13 cellular contexts compared by ENCODE assay signal in the genomic region with DNA sequence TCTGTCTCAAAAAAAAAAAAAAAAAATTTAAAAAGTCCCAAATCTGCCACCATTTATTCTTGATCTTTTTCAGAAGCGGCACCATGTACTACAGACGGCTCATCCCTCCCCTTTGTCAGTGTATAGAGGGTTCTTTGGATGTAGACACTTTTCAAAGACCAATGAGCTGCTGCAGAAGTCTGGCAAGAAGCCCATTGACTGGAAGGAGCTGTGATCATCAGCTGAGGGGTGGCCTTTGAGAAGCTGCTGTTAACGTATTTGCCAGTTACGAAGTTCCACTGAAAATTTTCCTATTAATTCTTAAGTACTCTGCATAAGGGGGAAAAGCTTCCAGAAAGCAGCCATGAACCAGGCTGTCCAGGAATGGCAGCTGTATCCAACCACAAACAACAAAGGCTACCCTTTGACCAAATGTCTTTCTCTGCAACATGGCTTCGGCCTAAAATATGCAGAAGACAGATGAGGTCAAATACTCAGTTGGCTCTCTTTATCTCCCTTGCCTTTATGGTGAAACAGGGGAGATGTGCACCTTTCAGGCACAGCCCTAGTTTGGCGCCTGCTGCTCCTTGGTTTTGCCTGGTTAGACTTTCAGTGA. TPM values are rescaled to one million over a fixed set of nuclear protein-coding genes. Genes with fewer than 3 reads are reported as not detected.
DNase-seq lines count a peak whose midpoint lies in the region; ATAC-seq, FAIRE-seq and TF ChIP-seq lines count a peak whose summit lies in the region.
"Had no signal": no experiment of that assay in that cellular context is flagged by ENCODE, and none has a peak within 500 bp of the region (broad histone marks: within the 10 kb centered on the region; RNA-seq: fewer than 3 reads in every experiment).

No MANE protein-coding gene starts in this region.

- no peaks in the 10 kb centered on the region for H3K79me1 ChIP-seq in trophoblast cell (ENCODE audit: low read length)

- H3K79me2 ChIP-seq in GM12878 (ENCODE audit: control insufficient read depth, insufficient read depth, low read length) (no peaks in the 10 kb centered on the region), trophoblast cell (ENCODE audit: control insufficient read depth, insufficient read depth, low read length, poor library complexity) (no peaks in the 10 kb centered on the region)

- H3K36me3 ChIP-seq in GM12878 (ENCODE audit: control insufficient read depth in 2 of 2, insufficient read depth in 2 of 2, low read length in 1 of 2) (peaks cover 5 to 18% of the 10 kb centered on the region in 2 experiments), right lobe of liver (peaks cover 0 to 17% (median 4%) of the 10 kb centered on the region in 4 donors), trophoblast cell (ENCODE audit: control insufficient read depth in 1 of 2, insufficient read depth in 2 of 2, low read length in 2 of 2) (peaks cover 13 to 28% of the 10 kb centered on the region in 2 experiments)

- POLR2A ChIA-PET in GM12878 (lab: Charles Lee): no interaction called here

- H3K4me2 ChIP-seq in GM12878 (ENCODE audit: control insufficient read depth, insufficient read depth) (no peak overlapping the region), trophoblast cell (ENCODE audit: low read length) (no peak overlapping the region)

- no peak overlapping the region for H3K18ac ChIP-seq in trophoblast cell (ENCODE audit: low read length)

- TF ChIP-seq EP300 in GM12878 (IDR thresholded peaks at IDR 0.05; ENCODE audit: borderline replicate concordance in 1 of 2, control insufficient read depth in 1 of 2, low read depth in 2 of 2, low read length in 2 of 2): no peak

- intact Hi-C loops in GM12878 (cut with micrococcal nuclease; ENCODE audit: unreplicated experiment) (no loop called here), right lobe of liver (cut with DNase I) (no loop called here)

- no peak for TF ChIP-seq RAD21 in GM12878 (IDR thresholded peaks at IDR 0.05; ENCODE audit: insufficient read depth, low read depth, low read length)

- WGBS in GM12878 (ENCODE audit: insufficient coverage, insufficient replicate concordance, low lambda C conversion rate, missing lambda C conversion rate): 73% methylated on average over 6 of the region's 6 CpGs
- 96% methylated on average over 4 of the region's 6 CpGs for WGBS in right lobe of liver (ENCODE audit: insufficient coverage, low coverage, low lambda C conversion rate, missing lambda C conversion rate)
- WGBS in trophoblast cell (ENCODE audit: extremely low coverage, insufficient coverage, insufficient read length): no CpG with 5 or more reads among the region's 6 CpGs

- no peaks in the 10 kb centered on the region for H4K20me1 ChIP-seq in GM12878 (ENCODE audit: control insufficient read depth, insufficient read depth)

- no peak overlapping the region for H2BK120ac ChIP-seq in trophoblast cell (ENCODE audit: insufficient read depth, low read length, poor library complexity)

- DNase-seq in NCI-H1105 treated with DMSO at 0.1 percent for 48 hours (lab: John Stamatoyannopoulos, UW) (peak; percentile 4), NCI-H1105 (lab: John Stamatoyannopoulos, UW) (no peak), GM12878 (ENCODE audit: low read depth, low spot score) (no peak), right lobe of liver (peak in 1 of 3 donors; percentile 40), superior temporal gyrus (ENCODE audit: extremely low spot score) (peak; percentile 48), trophoblast cell (no peak)
- DNase-seq: activated CD8-positive, alpha-beta memory T cell treated with anti-CD3 and anti-CD28 coated beads, Interleukin-2, amount 50 U/mL, for 48 hours; NCI-H2107 had no signal

- no peak overlapping the region for H2AK5ac ChIP-seq in trophoblast cell (ENCODE audit: low read length)

- TF ChIP-seq CTCF in GM12878 (IDR thresholded peaks at IDR 0.05 in 2 of 3, conservative IDR thresholded peaks at IDR 0.05 in 1 of 3; ENCODE audit: control insufficient read depth in 2 of 3, extremely low read depth in 1 of 3, insufficient read depth in 1 of 3, low read depth in 3 of 3, low read length in 3 of 3) (no peak), right lobe of liver (IDR thresholded peaks at IDR 0.05) (no peak)

- H2BK5ac ChIP-seq in trophoblast cell (ENCODE audit: low read depth, low read length, poor library complexity): no peak overlapping the region

- no peak overlapping the region for H2BK12ac ChIP-seq in trophoblast cell (ENCODE audit: low read length)

- H3K4me1 ChIP-seq in GM12878 (ENCODE audit: control insufficient read depth, insufficient read depth, low read length): no peaks in the 10 kb centered on the region
- H3K4me1 ChIP-seq in right lobe of liver: peaks cover 0 to 38% (median 16%) of the 10 kb centered on the region in 4 donors
- peaks cover 2 to 4% of the 10 kb centered on the region in 2 experiments for H3K4me1 ChIP-seq in trophoblast cell (ENCODE audit: control insufficient read depth in 1 of 2, insufficient read depth in 2 of 2, low read length in 2 of 2)

- SMC1A ChIA-PET in GM12878 (lab: Charles Lee; ENCODE audit: uncharacterized antibody, unreplicated experiment): no interaction called here

- no peak for TF ChIP-seq POLR2A in GM12878 (IDR thresholded peaks at IDR 0.05; ENCODE audit: low read depth, low read length)
- no peak for TF ChIP-seq POLR2A in right lobe of liver (IDR thresholded peaks at IDR 0.05)

- no peak overlapping the region for H3K9ac ChIP-seq in GM12878 (ENCODE audit: control insufficient read depth, insufficient read depth, low read length)
- H3K9ac ChIP-seq in trophoblast cell (ENCODE audit: low read length): no peak overlapping the region

- no peak overlapping the region for H3K23ac ChIP-seq in trophoblast cell (ENCODE audit: low read length)

- no peak overlapping the region for H4K8ac ChIP-seq in trophoblast cell (ENCODE audit: low read depth, low read length)

- H3K4me3 ChIP-seq in GM12878: no peak overlapping the region
- H3K4me3 ChIP-seq in right lobe of liver: no peak overlapping the region
- no peak overlapping the region for H3K4me3 ChIP-seq in trophoblast cell (ENCODE audit: low read depth, low read length)

- no peaks in the 10 kb centered on the region for H3K27me3 ChIP-seq in GM12878 (replicated peaks in 1 of 2; ENCODE audit: control insufficient read depth in 2 of 2, insufficient read depth in 2 of 2, low read length in 1 of 2)
- H3K27me3 ChIP-seq in right lobe of liver: no peaks in the 10 kb centered on the region
- no peaks in the 10 kb centered on the region for H3K27me3 ChIP-seq in trophoblast cell (ENCODE audit: insufficient read depth, low read length)

- no peak overlapping the region for H3K4ac ChIP-seq in trophoblast cell (ENCODE audit: low read depth, low read length)

- ATAC-seq in GM12878 (no peak), right lobe of liver (no peak), HG02588 (IDR thresholded peaks at IDR 0.05; ENCODE audit: unreplicated experiment) (no peak), GM21723 (IDR thresholded peaks at IDR 0.05; ENCODE audit: unreplicated experiment) (no peak)
- ATAC-seq: stimulated activated memory B cell treated with anti-CD40 and anti-IgM and Interleukin-4, amounts not matched to agents 10 μg/mL and 1 μg/mL and 100 μg/mL, for 72 hours had no signal

- no peak for FAIRE-seq in GM12878 (lab: Jason Lieb, UNC)
- FAIRE-seq: A204.1, GM19239 had no signal

- no peak overlapping the region for H2AFZ ChIP-seq in GM12878 (ENCODE audit: control insufficient read depth, low read depth, low read length)
- no peak overlapping the region for H2AFZ ChIP-seq in trophoblast cell (ENCODE audit: insufficient read depth, low read length, poor library complexity)

- no peak overlapping the region for H4K12ac ChIP-seq in trophoblast cell (ENCODE audit: low read depth, low read length)

- H3K27ac ChIP-seq in GM12878 (ENCODE audit: control insufficient read depth, insufficient read depth) (no peak overlapping the region), right lobe of liver (peak overlapping the region in 2 of 3 donors; percentile 80 to 84), trophoblast cell (ENCODE audit: low read depth, low read length) (no peak overlapping the region)

- in situ Hi-C loops in GM12878 (cut with MboI): no loop called here

- H4K91ac ChIP-seq in trophoblast cell (ENCODE audit: low read depth, low read length): no peak overlapping the region

- RAD21 ChIA-PET in GM12878 (lab: Charles Lee; ENCODE audit: unreplicated experiment): no interaction called here

- TSS peak; percentile 66 for BruUV-seq in GM12878 (replicated peaks; lab: Mats Ljungman, UMichigan)

- CTCF ChIA-PET in GM12878 (lab: Yijun Ruan, JAX): interaction anchor here (1.2 kb wide), 1 partner anchor 283 kb away, joined by 4 read pairs; no protein-coding TSS in a partner anchor

- no peak overlapping the region for H3K14ac ChIP-seq in trophoblast cell (ENCODE audit: low read length)

- H3K9me3 ChIP-seq in GM12878 (replicated peaks; ENCODE audit: control insufficient read depth, insufficient read depth, low read length) (no peaks in the 10 kb centered on the region), right lobe of liver (no peaks in the 10 kb centered on the region), trophoblast cell (ENCODE audit: insufficient read depth, low read depth, low read length) (no peaks in the 10 kb centered on the region)

RNA-seq across cellular contexts. Expression of a gene that starts 6.5 kb away (rescaled TPM):
- total RNA-seq in GM12878 (2013; cell fraction: nucleolus; rRNA removed): 1.7 and 3.6 TPM in 2 replicates
- total RNA-seq in GM12878 (2014; rRNA removed): 0.17 and 0.38 TPM in 2 replicates
- total RNA-seq in GM12878 (2014; rRNA removed; fragmentation: Illumina TruSeq; extraction: Trizol): 0.14 and 0.36 TPM in 2 replicates
- total RNA-seq in GM12878 (2021): 0.88 and 1.4 TPM in 2 replicates
- polyA plus RNA-seq in GM12878 (2011; ENCODE audit: low read depth): 0.62 TPM
- 0.19 and 0.35 TPM in 2 replicates for polyA plus RNA-seq in GM12878 (2011; rRNA removed)
- polyA plus RNA-seq in GM12878 (2011; cell fraction: cytosol; rRNA removed): 0.39 and 0.48 TPM in 2 replicates
- 0.60 and 1.1 TPM in 2 replicates for polyA plus RNA-seq in GM12878 (2011; cell fraction: nucleus; rRNA removed)
- 1.2 and 1.5 TPM in 2 replicates for polyA plus RNA-seq in GM12878 (2012)
- 0.06 and 0.41 TPM in 2 replicates for polyA plus RNA-seq in GM12878 (2014; fragmentation: Illumina TruSeq; extraction: Trizol)
- polyA plus RNA-seq in GM12878 (2014; fragmentation: Nextera tagmentation; extraction: Ambion mirVana): under 1 TPM in 1 of 2 experiments, not detected in 1; 0.05 TPM
- polyA plus RNA-seq in GM12878 (2014; rRNA removed): 0.55 and 1.9 TPM in 2 replicates
- under 1 TPM in 1 of 2 experiments, not detected in 1; 0.52 TPM for polyA plus RNA-seq in GM12878 (2016; fragmentation: Nextera tagmentation; extraction: Ambion mirVana)
- polyA minus RNA-seq in GM12878 (2011; rRNA and poly(A)+ RNA removed): 0.29 and 1.4 TPM in 2 replicates
- 0.53 TPM in 1 of 2 replicates, not detected in the other for polyA minus RNA-seq in GM12878 (2011; cell fraction: cytosol; rRNA and poly(A)+ RNA removed)
- polyA minus RNA-seq in GM12878 (2011; cell fraction: nucleus; rRNA and poly(A)+ RNA removed): 0.24 and 2.3 TPM in 2 replicates
- 100 to 1,000 TPM; 107 to 237 (median 187) TPM for total RNA-seq in right lobe of liver
- 0.71 and 1.7 TPM in 2 replicates for polyA plus RNA-seq in trophoblast cell (2013)

RNA-seq across cellular contexts. Expression of a gene that starts 12.5 kb away (rescaled TPM):
- total RNA-seq in GM12878 (2013; cell fraction: nucleolus; rRNA removed): 11.8 and 12.6 TPM in 2 replicates
- total RNA-seq in GM12878 (2014; rRNA removed) (31.4 and 34.6 TPM in 2 replicates), GM12878 (2014; rRNA removed; fragmentation: Illumina TruSeq; extraction: Trizol) (36.3 and 37.5 TPM in 2 replicates), GM12878 (2021) (62.8 and 63.4 TPM in 2 replicates), right lobe of liver (10 to 100 TPM; 16.3 to 42.7 (median 21.2) TPM)
- 30.8 TPM for polyA plus RNA-seq in GM12878 (2011; ENCODE audit: low read depth)
- polyA plus RNA-seq in GM12878 (2011; rRNA removed) (30.3 and 46.4 TPM in 2 replicates), GM12878 (2014; fragmentation: Illumina TruSeq; extraction: Trizol) (50.0 and 54.3 TPM in 2 replicates), GM12878 (2014; fragmentation: Nextera tagmentation; extraction: Ambion mirVana) (10 to 100 TPM in 1 of 2 experiments, 1 to 10 TPM in 1; 9.5 to 24.5 TPM), GM12878 (2014; rRNA removed) (52.8 and 59.8 TPM in 2 replicates), GM12878 (2016; fragmentation: Nextera tagmentation; extraction: Ambion mirVana) (10 to 100 TPM; 76.2 to 81.9 TPM)
- 37.2 and 38.3 TPM in 2 replicates for polyA plus RNA-seq in GM12878 (2011; cell fraction: cytosol; rRNA removed)
- polyA plus RNA-seq in GM12878 (2011; cell fraction: nucleus; rRNA removed): 19.6 and 28.0 TPM in 2 replicates
- 32.6 and 34.4 TPM in 2 replicates for polyA plus RNA-seq in GM12878 (2012)
- polyA minus RNA-seq in GM12878 (2011; rRNA and poly(A)+ RNA removed): 12.1 and 13.1 TPM in 2 replicates
- polyA minus RNA-seq in GM12878 (2011; cell fraction: cytosol; rRNA and poly(A)+ RNA removed): 7.8 and 12.1 TPM in 2 replicates
- 4.6 and 8.6 TPM in 2 replicates for polyA minus RNA-seq in GM12878 (2011; cell fraction: nucleus; rRNA and poly(A)+ RNA removed)
- 20.2 and 21.3 TPM in 2 replicates for polyA plus RNA-seq in trophoblast cell (2013)

RNA-seq across cellular contexts. Expression of a gene that starts 16.6 kb away (rescaled TPM):
- total RNA-seq in GM12878 (2013; cell fraction: nucleolus; rRNA removed): 20.2 and 20.4 TPM in 2 replicates
- total RNA-seq in GM12878 (2014; rRNA removed) (40.3 and 40.4 TPM in 2 replicates), GM12878 (2014; rRNA removed; fragmentation: Illumina TruSeq; extraction: Trizol) (29.3 and 30.7 TPM in 2 replicates), GM12878 (2021) (26.4 and 28.9 TPM in 2 replicates), right lobe of liver (10 to 100 TPM in 4 of 6 experiments, 1 to 10 TPM in 2; 6.1 to 19.3 (median 17.1) TPM)
- polyA plus RNA-seq in GM12878 (2011; ENCODE audit: low read depth): 22.2 TPM
- polyA plus RNA-seq in GM12878 (2011; rRNA removed) (23.8 and 37.0 TPM in 2 replicates), GM12878 (2014; fragmentation: Illumina TruSeq; extraction: Trizol) (21.7 and 30.7 TPM in 2 replicates), GM12878 (2014; fragmentation: Nextera tagmentation; extraction: Ambion mirVana) (1 to 10 TPM; 5.6 to 8.8 TPM), GM12878 (2014; rRNA removed) (31.7 and 33.4 TPM in 2 replicates), GM12878 (2016; fragmentation: Nextera tagmentation; extraction: Ambion mirVana) (10 to 100 TPM; 32.8 to 36.7 TPM)
- 35.2 and 38.2 TPM in 2 replicates for polyA plus RNA-seq in GM12878 (2011; cell fraction: cytosol; rRNA removed)
- 28.9 and 35.6 TPM in 2 replicates for polyA plus RNA-seq in GM12878 (2011; cell fraction: nucleus; rRNA removed)
- polyA plus RNA-seq in GM12878 (2012): 21.3 and 21.8 TPM in 2 replicates
- polyA minus RNA-seq in GM12878 (2011; rRNA and poly(A)+ RNA removed): 12.7 and 16.7 TPM in 2 replicates
- polyA minus RNA-seq in GM12878 (2011; cell fraction: cytosol; rRNA and poly(A)+ RNA removed): 6.7 and 14.0 TPM in 2 replicates
- polyA minus RNA-seq in GM12878 (2011; cell fraction: nucleus; rRNA and poly(A)+ RNA removed): 14.7 and 22.2 TPM in 2 replicates
- polyA plus RNA-seq in trophoblast cell (2013): 6.7 and 6.9 TPM in 2 replicates

RNA-seq across cellular contexts. Expression of a gene that starts 57.5 kb away (rescaled TPM):
- total RNA-seq in GM12878 (2013; cell fraction: nucleolus; rRNA removed): 15.6 and 18.6 TPM in 2 replicates
- total RNA-seq in GM12878 (2014; rRNA removed) (4.5 and 5.5 TPM in 2 replicates), GM12878 (2014; rRNA removed; fragmentation: Illumina TruSeq; extraction: Trizol) (2.8 and 3.4 TPM in 2 replicates), GM12878 (2021) (6.6 and 7.2 TPM in 2 replicates), right lobe of liver (10 to 100 TPM in 3 of 6 experiments, 1 to 10 TPM in 3; 6.4 to 17.6 (median 11.0) TPM)
- polyA plus RNA-seq in GM12878 (2011; ENCODE audit: low read depth): 3.9 TPM
- polyA plus RNA-seq in GM12878 (2011; rRNA removed) (15.5 and 16.2 TPM in 2 replicates), GM12878 (2014; fragmentation: Illumina TruSeq; extraction: Trizol) (6.3 and 7.4 TPM in 2 replicates), GM12878 (2014; fragmentation: Nextera tagmentation; extraction: Ambion mirVana) (1 to 10 TPM; 2.1 to 3.0 TPM), GM12878 (2014; rRNA removed) (6.0 and 7.2 TPM in 2 replicates), GM12878 (2016; fragmentation: Nextera tagmentation; extraction: Ambion mirVana) (1 to 10 TPM; 6.5 to 7.7 TPM)
- 14.7 and 15.1 TPM in 2 replicates for polyA plus RNA-seq in GM12878 (2011; cell fraction: cytosol; rRNA removed)
- 16.3 and 24.8 TPM in 2 replicates for polyA plus RNA-seq in GM12878 (2011; cell fraction: nucleus; rRNA removed)
- 4.6 and 4.7 TPM in 2 replicates for polyA plus RNA-seq in GM12878 (2012)
- 26.6 and 28.8 TPM in 2 replicates for polyA minus RNA-seq in GM12878 (2011; rRNA and poly(A)+ RNA removed)
- polyA minus RNA-seq in GM12878 (2011; cell fraction: cytosol; rRNA and poly(A)+ RNA removed): 6.3 and 12.2 TPM in 2 replicates
- polyA minus RNA-seq in GM12878 (2011; cell fraction: nucleus; rRNA and poly(A)+ RNA removed): 4.4 and 7.0 TPM in 2 replicates
- 11.0 and 12.1 TPM in 2 replicates for polyA plus RNA-seq in trophoblast cell (2013)

Comparison
In these comparisons a context has a peak if more than half of its experiments do, and no peak if none do; other contexts are left out.
1. DNase-seq: peak in NCI-H1105 treated with DMSO at 0.1 percent for 48 hours (single experiment) and superior temporal gyrus (single experiment); none in NCI-H1105 (single experiment), GM12878 (single experiment) and trophoblast cell (0 of 2).
2. H3K27ac ChIP-seq: peak in right lobe of liver (2 of 3); none in GM12878 (single experiment) and trophoblast cell (single experiment).
3. RNA of a gene that starts 6.5 kb away (total RNA-seq): 107 to 237 TPM in right lobe of liver; 0.14 to 3.6 TPM in GM12878; every median in the first group is over 10 times any median in the second.